ENCODE assay signal across 8 cellular contexts in genomic region chr2:55283083-55283482, GRCh38. TPM values are rescaled to one million over a fixed set of nuclear protein-coding genes. Genes with fewer than 3 reads are reported as not detected.
DNase-seq lines count a peak whose midpoint lies in the region; ATAC-seq and TF ChIP-seq lines count a peak whose summit lies in the region.

No MANE protein-coding gene starts in this region.

- intact Hi-C loops in colonic mucosa (cut with DNase I) = no loop called here
- intact Hi-C loops in psoas muscle (cut with DNase I) = loop anchor here (5.0 to 10.0 kb wide), 2 partner anchors 132 to 134 kb away; partner anchors contain the start of gene CCDC88A (in 2 of the 2)

- H3K4me1 ChIP-seq in DOHH2 (ENCODE audit: control insufficient read depth, low read length) (peaks cover 18% of the 10 kb centered on the region), colonic mucosa (no peaks in the 10 kb centered on the region), psoas muscle (peaks cover 11% of the 10 kb centered on the region)

- H3K27me3 ChIP-seq in DOHH2 (ENCODE audit: control insufficient read depth, low read length) (no peaks in the 10 kb centered on the region), colonic mucosa (no peaks in the 10 kb centered on the region), psoas muscle (ENCODE audit: insufficient read depth in 3 of 3, low read length in 2 of 3) (no peaks in the 10 kb centered on the region)

- TF ChIP-seq POLR2A in NB4 (IDR thresholded peaks at IDR 0.05; ENCODE audit: extremely low read depth, insufficient read length) = no peak

- peak; percentile 8 for DNase-seq in NB4 (ENCODE audit: low read depth)
- DNase-seq in colonic mucosa = no peak
- no peak for DNase-seq in psoas muscle
- no peak for DNase-seq in NCI-H1930 (lab: John Stamatoyannopoulos, UW)
- no peak for DNase-seq in DMS53 treated with DMSO at 0.1 percent for 48 hours (lab: John Stamatoyannopoulos, UW; ENCODE audit: unreplicated experiment)

- WGBS in psoas muscle, 3 donors = 92 to 99% (median 96%) methylated on average over 12 of the region's 12 CpGs

- H3K27ac ChIP-seq in DOHH2 (ENCODE audit: low read depth, low read length) (no peak overlapping the region), colonic mucosa (no peak overlapping the region), psoas muscle (peak overlapping the region; percentile 88)

- peaks cover 5% of the 10 kb centered on the region; the same call in 1 of the 2 replicates for H3K79me2 ChIP-seq in DOHH2 (ENCODE audit: control insufficient read depth, low read length)

- TF ChIP-seq CTCF in DOHH2 (IDR thresholded peaks at IDR 0.05; ENCODE audit: low read depth, low read length, poor library complexity, severe bottlenecking) (no peak), NB4 (IDR thresholded peaks at IDR 0.05; ENCODE audit: low read depth, low read length) (no peak), colonic mucosa (IDR thresholded peaks at IDR 0.05) (no peak), psoas muscle (IDR thresholded peaks at IDR 0.05) (no peak)

- no peaks in the 10 kb centered on the region for H4K20me1 ChIP-seq in DOHH2 (ENCODE audit: control insufficient read depth, insufficient read depth, low read depth, low read length)

- H3K4me3 ChIP-seq in DOHH2 (ENCODE audit: low read length) = peak overlapping the region; percentile 78
- H3K4me3 ChIP-seq in NB4 (ENCODE audit: low read depth, low read length) = peak overlapping the region; percentile 75
- H3K4me3 ChIP-seq in colonic mucosa = peak overlapping the region; percentile 77
- H3K4me3 ChIP-seq in psoas muscle = peak overlapping the region; percentile 75

- peak overlapping the region; percentile 71 for H3K4me2 ChIP-seq in DOHH2 (ENCODE audit: low read length)

- ATAC-seq in psoas muscle (no peak), GM18867 (IDR thresholded peaks at IDR 0.05; ENCODE audit: unreplicated experiment) (no peak), HG03095 (IDR thresholded peaks at IDR 0.05; ENCODE audit: unreplicated experiment) (no peak)

- H3K9me2 ChIP-seq in DOHH2 (replicated peaks; ENCODE audit: control insufficient read depth, low read length) = no peaks in the 10 kb centered on the region

- H3F3A ChIP-seq in DOHH2 (ENCODE audit: control insufficient read depth, insufficient read depth) = peaks cover 11% of the 10 kb centered on the region

- H3K9me3 ChIP-seq in DOHH2 (ENCODE audit: control insufficient read depth, insufficient read depth, low read length) (no peaks in the 10 kb centered on the region), colonic mucosa (no peaks in the 10 kb centered on the region), psoas muscle (no peaks in the 10 kb centered on the region)

- H3K9ac ChIP-seq in colonic mucosa (ENCODE audit: low read depth in 2 of 2, low read length in 2 of 2) = no peak overlapping the region

- H3K36me3 ChIP-seq in DOHH2 (ENCODE audit: control insufficient read depth, low read length) (peaks cover 6% of the 10 kb centered on the region; the same call in 1 of the 2 replicates), colonic mucosa (no peaks in the 10 kb centered on the region), psoas muscle (ENCODE audit: insufficient read depth in 1 of 2, low read depth in 1 of 2) (no peaks in the 10 kb centered on the region)

RNA-seq across cellular contexts. Expression of gene MTIF2, which starts 14.1 kb away (rescaled TPM):
- total RNA-seq in colonic mucosa (10 to 100 TPM; 39.1 to 49.9 TPM), psoas muscle (10 to 100 TPM; 33.8 to 47.7 (median 37.2) TPM)
- 10 to 100 TPM; 31.8 to 64.6 (median 53.5) TPM for polyA plus RNA-seq in psoas muscle

RNA-seq across cellular contexts. Expression of gene RPS27A, which starts 50.6 kb away (rescaled TPM):
- total RNA-seq in colonic mucosa (100 to 1,000 TPM; 756 to 773 TPM), psoas muscle (100 to 1,000 TPM; 360 to 487 (median 465) TPM)
- 1,000 to 10,000 TPM; 1,032 to 1,630 (median 1,275) TPM for polyA plus RNA-seq in psoas muscle

RNA-seq across cellular contexts. Expression of gene CLHC1, which starts 51.0 kb away (rescaled TPM):
- total RNA-seq in colonic mucosa (1 to 10 TPM; 8.1 to 8.9 TPM), psoas muscle (1 to 10 TPM; 2.1 to 3.7 (median 2.8) TPM)
- 1 to 10 TPM in 2 of 3 donors, under 1 TPM in 1; 0.47 to 6.8 (median 3.2) TPM for polyA plus RNA-seq in psoas muscle
